Comparison of ENCODE assay signal across 6 cellular contexts in genomic region chr5:93010037-93010436, GRCh38.
"Had no signal": no experiment of that assay in that cellular context is flagged by ENCODE, and none has a peak within 500 bp of the region (broad histone marks: within the 10 kb centered on the region; RNA-seq: fewer than 3 reads in every experiment).

No MANE protein-coding gene starts in this region.

- ATAC-seq: GM12878 had no signal

- H3K4me3 ChIP-seq: GM12878 had no signal

- FAIRE-seq: GM12878, GM12891, GM12892, GM18507, GM19239 had no signal

- DNase-seq: GF-D8 had no signal
